Comparison of ENCODE assay signal across 20 cellular contexts in genomic region chr17:32241521-32242094, GRCh38. TPM values are rescaled to one million over a fixed set of nuclear protein-coding genes. Genes with fewer than 3 reads are reported as not detected.
A peak's percentile ranks its signal among the peaks of the same experiment; 100 is the strongest.
DNase-seq lines count a peak whose midpoint lies in the region; ATAC-seq and TF ChIP-seq lines count a peak whose summit lies in the region.
"Had no signal": no experiment of that assay in that cellular context is flagged by ENCODE, and none has a peak within 500 bp of the region (broad histone marks: within the 10 kb centered on the region; RNA-seq: fewer than 3 reads in every experiment).

No MANE protein-coding gene starts in this region.

- POLR2A ChIA-PET in HEK293 (lab: Yijun Ruan, JAX), result no interaction called here

- no peaks in the 10 kb centered on the region for H4K20me1 ChIP-seq in neural cell (ENCODE audit: insufficient read depth)

- TF ChIP-seq EP300 in neural cell (conservative IDR thresholded peaks at IDR 0.05; ENCODE audit: poor library complexity, severe bottlenecking), result no peak

- H3K4me3 ChIP-seq in HEK293 (ENCODE audit: low read depth, low read length) (no peak overlapping the region), neural cell (ENCODE audit: low read length) (peak overlapping the region; percentile 30)
- H3K4me3 ChIP-seq: PC-9, SJCRH30 had no signal

- H3K9me3 ChIP-seq in HEK293 (ENCODE audit: control insufficient read depth, insufficient read depth, low read depth, low read length) (no peaks in the 10 kb centered on the region), neural cell (ENCODE audit: low read length) (no peaks in the 10 kb centered on the region)
- H3K9me3 ChIP-seq: SJCRH30 had no signal

- H3K27me3 ChIP-seq in neural cell (ENCODE audit: insufficient read depth, low read depth, low read length), result no peaks in the 10 kb centered on the region

- no peak overlapping the region for H2AFZ ChIP-seq in neural cell (ENCODE audit: low read depth, low read length)
- H2AFZ ChIP-seq: PC-9 had no signal

- H3K27me3 Mint-ChIP-seq in activated CD4-positive, alpha-beta T cell treated with anti-CD3 and anti-CD28 coated beads, Interleukin-2, amount 10 ng/mL, durations not matched to agents 24 days and 14 days, result peaks cover 13% of the 10 kb centered on the region
- H3K27me3 Mint-ChIP-seq: IgD-negative memory B cell had no signal

- H3F3A ChIP-seq in neural cell (ENCODE audit: insufficient read depth, low read length, poor library complexity, severe bottlenecking), result no peaks in the 10 kb centered on the region

- no peak for ATAC-seq in GM18498 (IDR thresholded peaks at IDR 0.05; ENCODE audit: unreplicated experiment)

- CTCF ChIA-PET in HEK293 (lab: Yijun Ruan, JAX), result interaction anchor here (0.6 to 2.6 kb wide), 5 partner anchors 12 to 339 kb away, joined by 3 to 13 read pairs (median 3); no protein-coding TSS in a partner anchor

- no peaks in the 10 kb centered on the region for H3K9me3 Mint-ChIP-seq in activated CD4-positive, alpha-beta T cell treated with anti-CD3 and anti-CD28 coated beads, Interleukin-2, amount 10 ng/mL, durations not matched to agents 24 days and 14 days
- H3K9me3 Mint-ChIP-seq: IgD-negative memory B cell had no signal

- no peak overlapping the region for H3K27ac Mint-ChIP-seq in activated CD4-positive, alpha-beta T cell treated with anti-CD3 and anti-CD28 coated beads, Interleukin-2, amount 10 ng/mL, durations not matched to agents 24 days and 14 days
- H3K27ac Mint-ChIP-seq: IgD-negative memory B cell had no signal

- no peak overlapping the region for H3K27ac ChIP-seq in HEK293 (ENCODE audit: extremely low read depth, low read depth, low read length)
- H3K27ac ChIP-seq in neural cell (ENCODE audit: low read length), result peak overlapping the region; percentile 54
- H3K27ac ChIP-seq: KMS-11, PC-9, SJCRH30 had no signal

- DNase-seq in NCI-H82 (lab: John Stamatoyannopoulos, UW), result peak; percentile 18
- DNase-seq in NCI-H82 treated with DMSO at 0.1 percent for 48 hours (lab: John Stamatoyannopoulos, UW; ENCODE audit: unreplicated experiment), result no peak
- peak; percentile 91 for DNase-seq in left kidney (ENCODE audit: low read depth, low spot score)
- no peak for DNase-seq in NCI-H1930 (lab: John Stamatoyannopoulos, UW)
- DNase-seq in activated CD4-positive, alpha-beta T cell treated with anti-CD3 and anti-CD28 coated beads, Interleukin-2, amount 10 ng/mL, durations not matched to agents 24 days and 14 days, result no peak
- DNase-seq: Calu3, DMS79 treated with DMSO at 0.1 percent for 48 hours, GF-D8, NCI-H1048, NCI-H1436, NCI-H2029, NCI-H226, NCI-H510A, PC-9 had no signal

- H3K4me3 Mint-ChIP-seq in activated CD4-positive, alpha-beta T cell treated with anti-CD3 and anti-CD28 coated beads, Interleukin-2, amount 10 ng/mL, durations not matched to agents 24 days and 14 days, result no peak overlapping the region
- H3K4me3 Mint-ChIP-seq: IgD-negative memory B cell had no signal

- no peaks in the 10 kb centered on the region for H3K4me1 ChIP-seq in HEK293 (ENCODE audit: control insufficient read depth, insufficient read depth, low read length)
- H3K4me1 ChIP-seq: SJCRH30 had no signal

- no peaks in the 10 kb centered on the region for H3K79me2 ChIP-seq in neural cell (replicated peaks; ENCODE audit: insufficient read depth, low read length)

- no peak for TF ChIP-seq RAD21 in neural cell (conservative IDR thresholded peaks at IDR 0.05)

- intact Hi-C loops in activated CD4-positive, alpha-beta T cell treated with anti-CD3 and anti-CD28 coated beads, Interleukin-2, amount 10 ng/mL, durations not matched to agents 24 days and 14 days (cut with micrococcal nuclease), result no loop called here

- H3K4me2 ChIP-seq in neural cell (ENCODE audit: low read length), result peak overlapping the region; percentile 11
- H3K4me2 ChIP-seq: KMS-11, PC-9 had no signal

- H3K9ac ChIP-seq in neural cell (ENCODE audit: low read length), result peak overlapping the region; percentile 30
- H3K9ac ChIP-seq: KMS-11 had no signal

- no peaks in the 10 kb centered on the region for H3K4me1 Mint-ChIP-seq in activated CD4-positive, alpha-beta T cell treated with anti-CD3 and anti-CD28 coated beads, Interleukin-2, amount 10 ng/mL, durations not matched to agents 24 days and 14 days
- H3K4me1 Mint-ChIP-seq: IgD-negative memory B cell had no signal

- TF ChIP-seq CTCF in HEK293 (tag by site-specific recombination; IDR thresholded peaks at IDR 0.05) (no peak), neural cell (IDR thresholded peaks at IDR 0.05; ENCODE audit: poor library complexity, severe bottlenecking) (no peak)

- H3K36me3 ChIP-seq in HEK293 (ENCODE audit: control insufficient read depth in 2 of 2, insufficient read depth in 1 of 2, low read length in 2 of 2) (no peaks in the 10 kb centered on the region), neural cell (ENCODE audit: insufficient read depth, low read length) (no peaks in the 10 kb centered on the region)
- H3K36me3 ChIP-seq: SJCRH30 had no signal

- no peaks in the 10 kb centered on the region for H3K9me2 ChIP-seq in neural cell (ENCODE audit: insufficient read depth, low read length)

- H3K36me3 Mint-ChIP-seq in activated CD4-positive, alpha-beta T cell treated with anti-CD3 and anti-CD28 coated beads, Interleukin-2, amount 10 ng/mL, durations not matched to agents 24 days and 14 days (ENCODE audit: low read depth), result no peaks in the 10 kb centered on the region

TF ChIP-seq in HEK293, 187 proteins besides CTCF, POLR2A, EP300 and RAD21:
- no peak for TF ChIP-seq ZNF610 (tag by site-specific recombination; IDR thresholded peaks at IDR 0.05; ENCODE audit: borderline replicate concordance)
- TF ChIP-seq ZNF707 (tag by site-specific recombination; IDR thresholded peaks at IDR 0.05), result no peak
- TF ChIP-seq ZBTB48 (tag by site-specific recombination; IDR thresholded peaks at IDR 0.05), result 0 out of 2 replicates have a peak, but pooled peaks have one; percentile 60
- no peak for TF ChIP-seq ZNF311 (tag by site-specific recombination; IDR thresholded peaks at IDR 0.05; ENCODE audit: borderline replicate concordance)
TF ChIP-seq in HEK293: peak in this region for 1.

TF ChIP-seq in neural cell, 6 proteins besides CTCF, POLR2A, EP300 and RAD21:
- TF ChIP-seq, protein P1, sequence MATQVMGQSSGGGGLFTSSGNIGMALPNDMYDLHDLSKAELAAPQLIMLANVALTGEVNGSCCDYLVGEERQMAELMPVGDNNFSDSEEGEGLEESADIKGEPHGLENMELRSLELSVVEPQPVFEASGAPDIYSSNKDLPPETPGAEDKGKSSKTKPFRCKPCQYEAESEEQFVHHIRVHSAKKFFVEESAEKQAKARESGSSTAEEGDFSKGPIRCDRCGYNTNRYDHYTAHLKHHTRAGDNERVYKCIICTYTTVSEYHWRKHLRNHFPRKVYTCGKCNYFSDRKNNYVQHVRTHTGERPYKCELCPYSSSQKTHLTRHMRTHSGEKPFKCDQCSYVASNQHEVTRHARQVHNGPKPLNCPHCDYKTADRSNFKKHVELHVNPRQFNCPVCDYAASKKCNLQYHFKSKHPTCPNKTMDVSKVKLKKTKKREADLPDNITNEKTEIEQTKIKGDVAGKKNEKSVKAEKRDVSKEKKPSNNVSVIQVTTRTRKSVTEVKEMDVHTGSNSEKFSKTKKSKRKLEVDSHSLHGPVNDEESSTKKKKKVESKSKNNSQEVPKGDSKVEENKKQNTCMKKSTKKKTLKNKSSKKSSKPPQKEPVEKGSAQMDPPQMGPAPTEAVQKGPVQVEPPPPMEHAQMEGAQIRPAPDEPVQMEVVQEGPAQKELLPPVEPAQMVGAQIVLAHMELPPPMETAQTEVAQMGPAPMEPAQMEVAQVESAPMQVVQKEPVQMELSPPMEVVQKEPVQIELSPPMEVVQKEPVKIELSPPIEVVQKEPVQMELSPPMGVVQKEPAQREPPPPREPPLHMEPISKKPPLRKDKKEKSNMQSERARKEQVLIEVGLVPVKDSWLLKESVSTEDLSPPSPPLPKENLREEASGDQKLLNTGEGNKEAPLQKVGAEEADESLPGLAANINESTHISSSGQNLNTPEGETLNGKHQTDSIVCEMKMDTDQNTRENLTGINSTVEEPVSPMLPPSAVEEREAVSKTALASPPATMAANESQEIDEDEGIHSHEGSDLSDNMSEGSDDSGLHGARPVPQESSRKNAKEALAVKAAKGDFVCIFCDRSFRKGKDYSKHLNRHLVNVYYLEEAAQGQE (IDR thresholded peaks at IDR 0.05; ENCODE audit: borderline replicate concordance), result no peak
- no peak for TF ChIP-seq SMC3 (conservative IDR thresholded peaks at IDR 0.05; ENCODE audit: poor library complexity)
- TF ChIP-seq EZH2 (IDR thresholded peaks at IDR 0.05; ENCODE audit: borderline replicate concordance, insufficient read depth, low read length, poor library complexity, severe bottlenecking), result no peak
- no peak for TF ChIP-seq TAF1 (IDR thresholded peaks at IDR 0.05; ENCODE audit: low read depth)
- no peak for TF ChIP-seq MXI1 (conservative IDR thresholded peaks at IDR 0.05; ENCODE audit: poor library complexity, severe bottlenecking)
- TF ChIP-seq POLR2AphosphoS5 (IDR thresholded peaks at IDR 0.05), result no peak
TF ChIP-seq in neural cell: peak in this region for 0.

RNA-seq across cellular contexts. Expression of gene RHBDL3, which starts 24.0 kb away (rescaled TPM):
- polyA plus RNA-seq in neural cell, result 0.25 and 0.50 TPM in 2 replicates
- 0.69 and 0.97 TPM in 2 replicates for polyA minus RNA-seq in neural cell
- 0.12 and 0.31 TPM in 2 replicates for total RNA-seq in activated CD4-positive, alpha-beta T cell treated with anti-CD3 and anti-CD28 coated beads, Interleukin-2, amount 10 ng/mL, durations not matched to agents 24 days and 14 days
- total RNA-seq: PC-9, SJCRH30 had no signal
- polyA plus RNA-seq: IgD-negative memory B cell had no signal

Comparison
In these comparisons a context has a peak if more than half of its experiments do, and no peak if none do; other contexts are left out.
1. DNase-seq: peak in NCI-H82 (single experiment) and left kidney (single experiment); none in NCI-H82 treated with DMSO at 0.1 percent for 48 hours (single experiment), NCI-H1930 (0 of 2) and activated CD4-positive, alpha-beta T cell treated with anti-CD3 and anti-CD28 coated beads, Interleukin-2, amount 10 ng/mL, durations not matched to agents 24 days and 14 days (single experiment).